In the genomic region with DNA sequence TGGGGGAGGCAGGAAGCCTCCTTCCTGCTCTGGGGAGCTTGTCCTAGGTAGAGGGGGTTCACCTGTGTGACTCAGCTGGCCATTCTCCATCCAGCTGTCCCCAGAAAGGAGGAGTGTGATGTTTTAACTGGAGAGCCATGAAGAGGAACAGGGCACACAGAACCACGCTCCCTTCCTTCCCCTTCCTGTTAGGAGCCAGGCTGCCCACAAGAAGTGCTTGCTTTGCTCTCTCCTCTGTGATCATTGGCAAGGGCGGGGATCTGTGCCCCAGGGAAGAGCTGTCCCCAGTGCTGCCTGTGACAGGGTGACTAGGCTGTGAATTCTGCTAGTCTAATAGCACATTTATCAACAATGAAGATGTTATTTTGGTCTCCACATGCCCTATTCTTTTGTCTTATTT, we compare ENCODE assay signal across 28 cellular contexts.
DNase-seq lines count a peak whose midpoint lies in the region; ATAC-seq and TF ChIP-seq lines count a peak whose summit lies in the region.
"Had no signal": no experiment of that assay in that cellular context is flagged by ENCODE, and none has a peak within 500 bp of the region (broad histone marks: within the 10 kb centered on the region; RNA-seq: fewer than 3 reads in every experiment).

No MANE protein-coding gene starts in this region.

- ATAC-seq in heart left ventricle, result peak in 3 of 4 donors; percentile 61 to 77 (median 69)
- ATAC-seq in GM18520 (IDR thresholded peaks at IDR 0.05; ENCODE audit: unreplicated experiment), result no peak
- no peak for ATAC-seq in HG03342 (IDR thresholded peaks at IDR 0.05; ENCODE audit: unreplicated experiment)
- ATAC-seq: left colon, natural killer cell, pancreas had no signal

- intact Hi-C loops in A673 (cut with micrococcal nuclease; ENCODE audit: unreplicated experiment), result no loop called here
- intact Hi-C loops in heart left ventricle (cut with DNase I), result loop anchor here in 2 of 10 donors (5.0 to 10.0 kb wide), 2 partner anchors 168 to 366 kb away; partner anchors contain the start of gene GATB (in 1 of the 2)

- 60 to 100% (median 88%) methylated on average over 1 to 2 of the region's 2 CpGs for WGBS in heart left ventricle, 4 donors

- TF ChIP-seq CTCF in A673 (conservative IDR thresholded peaks at IDR 0.05; ENCODE audit: low read depth, low read length), result no peak
- no peak for TF ChIP-seq CTCF in heart left ventricle (IDR thresholded peaks at IDR 0.05)

- no peaks in the 10 kb centered on the region for H3K27me3 ChIP-seq in A673 (replicated peaks; ENCODE audit: insufficient read depth, low read depth, low read length, poor library complexity)
- no peaks in the 10 kb centered on the region for H3K27me3 ChIP-seq in heart left ventricle
- H3K27me3 ChIP-seq: cardiac muscle cell, pancreas, sigmoid colon had no signal

- H3K4me1 ChIP-seq in A673 (ENCODE audit: insufficient read depth, low read length, poor library complexity, severe bottlenecking), result no peaks in the 10 kb centered on the region
- H3K4me1 ChIP-seq in heart left ventricle, result peaks cover 0 to 2% (median 0%) of the 10 kb centered on the region in 12 donors
- H3K4me1 ChIP-seq: pancreas, sigmoid colon had no signal

- POLR2A ChIA-PET in A673 (lab: Charles Lee; ENCODE audit: low non-redundant PET), result no interaction called here

- H3K9me3 ChIP-seq in A673 (ENCODE audit: low read depth, low read length, poor library complexity, severe bottlenecking) (no peaks in the 10 kb centered on the region), heart left ventricle (no peaks in the 10 kb centered on the region)
- H3K9me3 ChIP-seq: pancreas, sigmoid colon had no signal

- no peak for TF ChIP-seq POLR2A in heart left ventricle (IDR thresholded peaks at IDR 0.05)

- BruUV-seq in A673 (replicated peaks; lab: Mats Ljungman, UMichigan), result no TSS peak

- CTCF ChIA-PET in A673 (lab: Charles Lee), result no interaction called here

- H3K36me3 ChIP-seq in A673 (ENCODE audit: insufficient read depth, low read length, poor library complexity, severe bottlenecking) (no peaks in the 10 kb centered on the region), heart left ventricle (no peaks in the 10 kb centered on the region)
- H3K36me3 ChIP-seq: cardiac muscle cell, pancreas, sigmoid colon had no signal

- H3K27ac ChIP-seq in A673 (ENCODE audit: low read depth, low read length, poor library complexity, severe bottlenecking), result no peak overlapping the region
- no peak overlapping the region for H3K27ac ChIP-seq in heart left ventricle
- H3K27ac ChIP-seq: cardiac muscle cell, pancreas, PC-9, sigmoid colon had no signal

- DNase-seq in A673 (ENCODE audit: low spot score), result peak; percentile 6
- peak; percentile 17 to 19 for DNase-seq in AML-193 (lab: John Stamatoyannopoulos, UW)
- DNase-seq in MV-4-11 (lab: John Stamatoyannopoulos, UW), result peak; percentile 61
- peak in 4 of 5 donors; percentile 12 to 63 (median 26) for DNase-seq in heart left ventricle
- DNase-seq in C1 segment of cervical spinal cord (lab: John Stamatoyannopoulos, UW), result no peak
- no peak for DNase-seq in inferior parietal cortex (ENCODE audit: extremely low spot score)
- DNase-seq: activated CD4-positive, alpha-beta T cell treated with anti-CD3 and anti-CD28 coated beads for 4 hours; activated naive CD4-positive, alpha-beta T cell treated with anti-CD3 and anti-CD28 coated beads for 36 hours; activated T-cell treated with anti-CD3 and anti-CD28 coated beads, Interleukin-2, amount 50 U/mL, for 48 hours; amygdala; COR-L47; glutamatergic neuron; HCEC 1CT; left colon; midbrain; natural killer cell; NCI-H1417 treated with DMSO at 0.1 percent for 48 hours; NCI-H2171; NCI-H526; pancreas; PC-9; SIG-M5; sigmoid colon; T-helper 1 cell; trophoblast cell had no signal

- H3K4me3 ChIP-seq in A673 (ENCODE audit: low read depth, low read length, poor library complexity, severe bottlenecking), result no peak overlapping the region
- no peak overlapping the region for H3K4me3 ChIP-seq in heart left ventricle
- H3K4me3 ChIP-seq: cardiac muscle cell, pancreas, PC-9, sigmoid colon had no signal

Comparison
In these comparisons a context has a peak if more than half of its experiments do, and no peak if none do; other contexts are left out.
1. DNase-seq: peak in A673 (single experiment), AML-193 (2 of 2), MV-4-11 (single experiment) and heart left ventricle (4 of 5); none in C1 segment of cervical spinal cord (0 of 14) and inferior parietal cortex (single experiment).
2. ATAC-seq: peak in heart left ventricle (3 of 4); none in GM18520 (single experiment) and HG03342 (single experiment).